ENCODE assay signal across 8 cellular contexts in genomic region chr2:74529357-74530238, GRCh38. TPM values are rescaled to one million over a fixed set of nuclear protein-coding genes. Genes with fewer than 3 reads are reported as not detected.
A peak's percentile ranks its signal among the peaks of the same experiment; 100 is the strongest.
DNase-seq lines count a peak whose midpoint lies in the region; ATAC-seq, FAIRE-seq and TF ChIP-seq lines count a peak whose summit lies in the region.

Gene AUP1, minus strand, starts transcription at chr2:74529706. Its CDS starts 77 bp downstream, at chr2:74529629.
Gene HTRA2, plus strand, starts transcription at chr2:74529933. Its CDS starts 74 bp downstream, at chr2:74530007.

- H3K9ac ChIP-seq in smooth muscle cell (ENCODE audit: low read depth), result peak within 1 kb of the TSS; percentile 89

- peak within 1 kb of the TSS; percentile 71 for H3K27ac ChIP-seq in smooth muscle cell (ENCODE audit: low read depth)

- peak within 1 kb of the TSS; percentile 69 for H2AFZ ChIP-seq in smooth muscle cell (ENCODE audit: low read depth)

- in situ Hi-C loops in ACHN (cut with HindIII; ENCODE audit: low pct_ligation_motif_present, low pct_unique_long_range_greater_than_20kb, low sequenced_read_pairs), result no loop called here

- ATAC-seq in GM18873 (IDR thresholded peaks at IDR 0.05; ENCODE audit: low FRiP score, unreplicated experiment) (peak; percentile 68), HG03139 (IDR thresholded peaks at IDR 0.05; ENCODE audit: unreplicated experiment) (peak; percentile 71)

- no peaks in the 10 kb centered on the region for H3K9me3 ChIP-seq in smooth muscle cell (replicated peaks; ENCODE audit: low read depth)

- peaks cover 11% of the 10 kb centered on the region for H4K20me1 ChIP-seq in smooth muscle cell (ENCODE audit: low read depth)

- H3K4me2 ChIP-seq in smooth muscle cell, result peak within 1 kb of the TSS; percentile 99

- H3K4me3 ChIP-seq in WI38 (ENCODE audit: low read depth, low read length), result peak within 1 kb of the TSS; percentile 99
- peak within 1 kb of the TSS; percentile 92 for H3K4me3 ChIP-seq in bronchial epithelial cell (ENCODE audit: low read depth, low read length)
- H3K4me3 ChIP-seq in smooth muscle cell, result peak within 1 kb of the TSS; percentile 88

- H3K36me3 ChIP-seq in bronchial epithelial cell (ENCODE audit: control insufficient read depth, insufficient read depth, low read length) (peaks cover 16% of the 10 kb centered on the region), smooth muscle cell (ENCODE audit: low read depth) (no peaks in the 10 kb centered on the region)

- no peak for FAIRE-seq in bronchial epithelial cell (lab: Jason Lieb, UNC)

- peaks cover 20% of the 10 kb centered on the region for H3F3A ChIP-seq in smooth muscle cell (ENCODE audit: low read depth)

- DNase-seq in ACHN (peak; percentile 99), NCI-H2227 treated with DMSO at 0.1 percent for 48 hours (lab: John Stamatoyannopoulos, UW) (peak; percentile 97), bronchial epithelial cell (ENCODE audit: low read depth) (peak; percentile 97), iPS-NIHi11 (ENCODE audit: low spot score) (peak; percentile 100), smooth muscle cell (lab: John Stamatoyannopoulos, UW; ENCODE audit: unreplicated experiment) (peak; percentile 87)

- WGBS in smooth muscle cell (ENCODE audit: low lambda C conversion rate), result 1% methylated on average over 85 of the region's 87 CpGs

- H3K79me2 ChIP-seq in smooth muscle cell (ENCODE audit: low read depth), result peaks cover 28% of the 10 kb centered on the region

- H3K27me3 ChIP-seq in bronchial epithelial cell (ENCODE audit: control insufficient read depth, insufficient read depth, low read length) (no peaks in the 10 kb centered on the region), smooth muscle cell (ENCODE audit: low read depth) (no peaks in the 10 kb centered on the region)

- TF ChIP-seq CTCF in WI38 (IDR thresholded peaks at IDR 0.05; ENCODE audit: low read depth, low read length) (no peak), bronchial epithelial cell (IDR thresholded peaks at IDR 0.05; ENCODE audit: insufficient read depth, low read length, severe bottlenecking) (no peak), smooth muscle cell (IDR thresholded peaks at IDR 0.05; ENCODE audit: borderline replicate concordance, insufficient read depth, poor library complexity, severe bottlenecking) (no peak)

- H3K4me1 ChIP-seq in smooth muscle cell (ENCODE audit: low read depth), result peaks cover 11% of the 10 kb centered on the region

RNA-seq across cellular contexts. Expression of gene AUP1, which starts in this region (rescaled TPM):
- 176 and 198 TPM in 2 replicates for total RNA-seq in bronchial epithelial cell
- 83.4 and 104 TPM in 2 replicates for total RNA-seq in smooth muscle cell
- polyA plus RNA-seq in smooth muscle cell, result 138 and 170 TPM in 2 replicates

RNA-seq across cellular contexts. Expression of gene HTRA2, which starts in this region (rescaled TPM):
- 29.1 and 67.7 TPM in 2 replicates for total RNA-seq in bronchial epithelial cell
- total RNA-seq in smooth muscle cell, result 19.1 and 19.2 TPM in 2 replicates
- 30.4 and 35.2 TPM in 2 replicates for polyA plus RNA-seq in smooth muscle cell

Comparison
In these comparisons a context has a peak if more than half of its experiments do, and no peak if none do; other contexts are left out.
1. Peak in every context shown above with its lines: DNase-seq, ATAC-seq, H3K4me3 ChIP-seq and H3K27ac ChIP-seq.